9 cellular contexts compared by ENCODE assay signal in the genomic region with DNA sequence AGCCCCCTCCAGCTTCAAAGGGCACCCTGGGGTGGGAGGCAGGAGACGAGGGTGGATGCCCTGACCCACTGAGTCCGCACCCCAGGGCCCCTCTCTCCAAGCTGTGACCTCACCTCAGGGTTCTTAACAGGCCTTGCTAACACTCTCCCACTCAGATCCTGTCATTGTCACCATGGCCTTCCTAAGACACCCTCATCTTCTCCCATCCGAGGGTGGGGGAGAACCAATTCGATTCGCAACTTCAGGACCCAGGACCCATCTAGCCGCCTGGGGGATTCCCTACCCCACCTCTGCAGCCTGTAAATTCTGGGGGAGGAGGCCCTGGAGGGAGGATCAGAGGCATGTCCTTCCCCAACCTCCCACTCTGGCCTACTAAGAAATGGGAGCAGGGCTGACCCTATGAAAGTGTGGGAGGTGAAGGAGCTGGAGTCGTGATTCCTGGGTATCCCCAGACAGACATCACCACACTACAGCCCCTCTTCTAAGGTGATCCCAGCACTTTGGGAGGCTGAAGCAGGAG. TPM values are rescaled to one million over a fixed set of nuclear protein-coding genes. Genes with fewer than 3 reads are reported as not detected.
DNase-seq lines count a peak whose midpoint lies in the region; ATAC-seq and TF ChIP-seq lines count a peak whose summit lies in the region.
"Had no signal": no experiment of that assay in that cellular context is flagged by ENCODE, and none has a peak within 500 bp of the region (broad histone marks: within the 10 kb centered on the region; RNA-seq: fewer than 3 reads in every experiment).

No MANE protein-coding gene starts in this region.

- H3K4me3 ChIP-seq in CD8-positive, alpha-beta T cell (ENCODE audit: low read depth, low read length) = peak overlapping the region; percentile 41
- H3K4me3 ChIP-seq in lower lobe of right lung = peak overlapping the region; percentile 20
- no peak overlapping the region for H3K4me3 ChIP-seq in HAP-1

- H3K4me3 Mint-ChIP-seq in CD8-positive, alpha-beta T cell = peak overlapping the region; percentile 75
- peak overlapping the region; percentile 80 for H3K4me3 Mint-ChIP-seq in T-helper 17 cell

- H3K9me3 Mint-ChIP-seq in CD8-positive, alpha-beta T cell = no peaks in the 10 kb centered on the region

- no peaks in the 10 kb centered on the region for H3K9me3 ChIP-seq in CD8-positive, alpha-beta T cell (ENCODE audit: low read length)
- no peaks in the 10 kb centered on the region for H3K9me3 ChIP-seq in T-helper 17 cell (ENCODE audit: control insufficient read depth, low read length, poor library complexity, severe bottlenecking)
- H3K9me3 ChIP-seq in lower lobe of right lung = no peaks in the 10 kb centered on the region
- H3K9me3 ChIP-seq in HAP-1 = no peaks in the 10 kb centered on the region

- intact Hi-C loops in CD8-positive, alpha-beta T cell (cut with DNase I, micrococcal nuclease) = loop anchor here in 1 of 2 experiments (1.0 kb wide), 2 partner anchors 13 kb away; no protein-coding TSS in a partner anchor
- intact Hi-C loops in lower lobe of right lung (cut with DNase I) = no loop called here

- H3K27ac ChIP-seq in CD8-positive, alpha-beta T cell (ENCODE audit: low read depth, low read length) = no peak overlapping the region
- peak overlapping the region; percentile 74 for H3K27ac ChIP-seq in lower lobe of right lung

- H3K4me1 ChIP-seq in CD8-positive, alpha-beta T cell (ENCODE audit: insufficient read depth, low read length) = peaks cover 43% of the 10 kb centered on the region
- H3K4me1 ChIP-seq in lower lobe of right lung (peaks cover 47% of the 10 kb centered on the region), HAP-1 (no peaks in the 10 kb centered on the region)

- no peak for DNase-seq in CD8-positive, alpha-beta T cell
- DNase-seq in T-helper 17 cell (no peak), lower lobe of right lung (no peak), NCI-H2029 (lab: John Stamatoyannopoulos, UW) (no peak), HAP-1 (ENCODE audit: low spot score in 2 of 2) (no peak), mucosa of gallbladder (ENCODE audit: low spot score) (no peak), glomerular visceral epithelial cell (ENCODE audit: extremely low spot score) (no peak)
- DNase-seq: mesendoderm had no signal

- no peaks in the 10 kb centered on the region for H3K27me3 ChIP-seq in CD8-positive, alpha-beta T cell (ENCODE audit: insufficient read depth, low read length)
- no peaks in the 10 kb centered on the region for H3K27me3 ChIP-seq in lower lobe of right lung (ENCODE audit: low read depth)
- no peaks in the 10 kb centered on the region for H3K27me3 ChIP-seq in HAP-1 (ENCODE audit: low read depth)

- no peak for TF ChIP-seq CTCF in CD8-positive, alpha-beta T cell (IDR thresholded peaks at IDR 0.05)
- TF ChIP-seq CTCF in lower lobe of right lung (IDR thresholded peaks at IDR 0.05) = no peak

- in situ Hi-C loops in HAP-1 (cut with MboI; ENCODE audit: low sequenced_read_pairs) = no loop called here

- CTCF ChIA-PET in CD8-positive, alpha-beta T cell (lab: Charles Lee) = interaction anchor here (1.1 to 10.4 kb wide), 4 partner anchors 7 to 40 kb away, joined by 3 to 82 read pairs (median 8); a partner anchor contains a TSS

- H3K27me3 Mint-ChIP-seq in CD8-positive, alpha-beta T cell (ENCODE audit: low read depth) = no peaks in the 10 kb centered on the region
- no peaks in the 10 kb centered on the region for H3K27me3 Mint-ChIP-seq in T-helper 17 cell

- peaks cover 4% of the 10 kb centered on the region for H3K36me3 ChIP-seq in CD8-positive, alpha-beta T cell (ENCODE audit: insufficient read depth, low read length)
- H3K36me3 ChIP-seq in lower lobe of right lung (peaks cover 21% of the 10 kb centered on the region), HAP-1 (replicated peaks) (peaks cover 5% of the 10 kb centered on the region)

- no peak for ATAC-seq in CD8-positive, alpha-beta T cell
- ATAC-seq in GM21717 (IDR thresholded peaks at IDR 0.05; ENCODE audit: unreplicated experiment) (peak; percentile 23), T-helper 17 cell (peak; percentile 16), lower lobe of right lung (no peak)

- H3K4me1 Mint-ChIP-seq in CD8-positive, alpha-beta T cell (ENCODE audit: low read depth) = peaks cover 40% of the 10 kb centered on the region
- H3K4me1 Mint-ChIP-seq in T-helper 17 cell = peaks cover 29% of the 10 kb centered on the region

- H3K27ac Mint-ChIP-seq in CD8-positive, alpha-beta T cell = peak overlapping the region; percentile 92
- H3K27ac Mint-ChIP-seq in T-helper 17 cell = peak overlapping the region; percentile 83

- H3K36me3 Mint-ChIP-seq in CD8-positive, alpha-beta T cell = peaks cover 18% of the 10 kb centered on the region
- H3K36me3 Mint-ChIP-seq in T-helper 17 cell (ENCODE audit: low read depth) = no peaks in the 10 kb centered on the region

- POLR2A ChIA-PET in CD8-positive, alpha-beta T cell (lab: Charles Lee) = interaction anchor here (0.9 to 6.8 kb wide), 5 partner anchors 12 to 19 kb away, joined by 4 to 60 read pairs (median 8); a partner anchor contains a TSS

RNA-seq across cellular contexts. Expression of a gene that starts 17.4 kb away (rescaled TPM):
- 10 to 100 TPM; 47.9 to 53.1 TPM for total RNA-seq in CD8-positive, alpha-beta T cell
- total RNA-seq in T-helper 17 cell (10 to 100 TPM; 63.6 to 73.0 TPM), lower lobe of right lung (142 TPM), mucosa of gallbladder (129 TPM)

RNA-seq across cellular contexts. Expression of a gene that starts 52.5 kb away (rescaled TPM):
- total RNA-seq in CD8-positive, alpha-beta T cell = under 1 TPM; 0.49 to 0.75 TPM
- total RNA-seq in T-helper 17 cell (1 to 10 TPM; 3.2 to 3.7 TPM), lower lobe of right lung (7.3 TPM), mucosa of gallbladder (11.1 TPM)

RNA-seq across cellular contexts. Expression of a gene that starts 52.8 kb away (rescaled TPM):
- 1 to 10 TPM; 5.3 to 5.7 TPM for total RNA-seq in CD8-positive, alpha-beta T cell
- total RNA-seq in T-helper 17 cell (1 to 10 TPM; 5.6 to 7.9 TPM), lower lobe of right lung (10.0 TPM), mucosa of gallbladder (6.4 TPM)

Comparison
In these comparisons a context has a peak if more than half of its experiments do, and no peak if none do; other contexts are left out.
1. ATAC-seq: peak in GM21717 (single experiment) and T-helper 17 cell (single experiment); none in CD8-positive, alpha-beta T cell (single experiment) and lower lobe of right lung (0 of 2).